Comparison of ENCODE assay signal across 2 cellular contexts in genomic region chr18:58418361-58418760, GRCh38.
TF ChIP-seq lines count a peak whose summit lies in the region.

No MANE protein-coding gene starts in this region.

TF ChIP-seq in A549, 52 proteins besides CTCF, POLR2A, EP300 and RAD21:
- no peak for TF ChIP-seq JUNB (IDR thresholded peaks at IDR 0.05)
- no peak for TF ChIP-seq RFX5 (IDR thresholded peaks at IDR 0.05)
- TF ChIP-seq TP53 (CRISPR knock-in tag; IDR thresholded peaks at IDR 0.05), result no peak
- TF ChIP-seq FOXS1 (CRISPR knock-in tag; IDR thresholded peaks at IDR 0.05), result no peak
- no peak for TF ChIP-seq HDAC2 (IDR thresholded peaks at IDR 0.05)
- no peak for TF ChIP-seq FOSB (CRISPR knock-in tag; IDR thresholded peaks at IDR 0.05)
- TF ChIP-seq RARB (CRISPR knock-in tag; IDR thresholded peaks at IDR 0.05), result no peak
- TF ChIP-seq EHF (CRISPR knock-in tag; IDR thresholded peaks at IDR 0.05), result no peak
- TF ChIP-seq ZC3H11A (IDR thresholded peaks at IDR 0.05), result no peak

TF ChIP-seq in IMR-90, 13 proteins besides CTCF, POLR2A, EP300 and RAD21:
- TF ChIP-seq MAFK (IDR thresholded peaks at IDR 0.05; ENCODE audit: low read depth, low read length), result no peak
- no peak for TF ChIP-seq NFE2L2 (IDR thresholded peaks at IDR 0.05; ENCODE audit: low read depth, low read length)
- TF ChIP-seq MAZ (IDR thresholded peaks at IDR 0.05; ENCODE audit: borderline replicate concordance, low read depth, low read length), result no peak
- no peak for TF ChIP-seq CEBPB (IDR thresholded peaks at IDR 0.05; ENCODE audit: low read depth, low read length)
- no peak for TF ChIP-seq MXI1 (IDR thresholded peaks at IDR 0.05; ENCODE audit: borderline replicate concordance, low read depth, low read length)
- TF ChIP-seq USF2 (IDR thresholded peaks at IDR 0.05; ENCODE audit: low read depth, low read length), result no peak
- no peak for TF ChIP-seq CHD1 (IDR thresholded peaks at IDR 0.05; ENCODE audit: low read depth, low read length)
- no peak for TF ChIP-seq RFX5 (IDR thresholded peaks at IDR 0.05; ENCODE audit: low read depth, low read length)
- no peak for TF ChIP-seq SMC3 (IDR thresholded peaks at IDR 0.05; ENCODE audit: low read depth, low read length)
TF ChIP-seq in IMR-90: peak in this region for 0.
